In the genomic region with DNA sequence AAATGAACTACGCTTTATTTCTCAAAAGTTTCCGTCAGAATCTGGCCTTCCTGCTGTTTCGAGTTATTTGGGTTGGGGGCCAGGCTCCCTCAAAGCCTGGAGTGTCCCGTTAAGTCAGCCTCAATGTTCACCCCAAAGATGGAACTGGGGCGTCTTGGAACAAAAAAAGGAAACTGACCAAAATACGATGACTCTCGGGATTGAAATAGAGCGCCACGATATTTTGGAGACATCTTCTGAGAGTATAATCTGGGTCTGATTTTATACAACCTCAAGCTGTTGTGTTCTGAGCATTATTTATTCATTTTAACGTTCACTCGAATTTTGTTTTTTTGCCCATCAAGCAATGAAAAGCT, we compare ENCODE assay signal across 10 cellular contexts. TPM values are rescaled to one million over a fixed set of nuclear protein-coding genes. Genes with fewer than 3 reads are reported as not detected.
A peak's percentile ranks its signal among the peaks of the same experiment; 100 is the strongest.
DNase-seq lines count a peak whose midpoint lies in the region; ATAC-seq and TF ChIP-seq lines count a peak whose summit lies in the region.
"Had no signal": no experiment of that assay in that cellular context is flagged by ENCODE, and none has a peak within 500 bp of the region (broad histone marks: within the 10 kb centered on the region; RNA-seq: fewer than 3 reads in every experiment).

No MANE protein-coding gene starts in this region.

- dilution Hi-C loops in mammary epithelial cell (cut with HindIII; ENCODE audit: low sequenced_read_pairs) = loop anchor here (5.0 kb wide), 1 partner anchor 65 kb away; no protein-coding TSS in a partner anchor

- H3K79me2 ChIP-seq in mammary epithelial cell (ENCODE audit: insufficient read depth, low read length) = no peaks in the 10 kb centered on the region

- no peaks in the 10 kb centered on the region for H3K36me3 Mint-ChIP-seq in mesothelial cell of epicardium
- no peaks in the 10 kb centered on the region for H3K36me3 Mint-ChIP-seq in osteocyte (ENCODE audit: unreplicated experiment)

- peak overlapping the region; percentile 89 for H2AFZ ChIP-seq in mammary epithelial cell (ENCODE audit: low read depth, low read length)

- H3K27ac ChIP-seq in A673 (ENCODE audit: low read depth, low read length, poor library complexity, severe bottlenecking) (no peak overlapping the region), mammary epithelial cell (ENCODE audit: insufficient read depth, low read depth, low read length) (no peak overlapping the region)

- POLR2A ChIA-PET in A673 (lab: Charles Lee; ENCODE audit: low non-redundant PET) = no interaction called here

- peaks cover 62% of the 10 kb centered on the region for H3K27me3 ChIP-seq in A673 (replicated peaks; ENCODE audit: insufficient read depth, low read depth, low read length, poor library complexity)
- H3K27me3 ChIP-seq in mammary epithelial cell (ENCODE audit: insufficient read depth, low read length) = peaks cover 5% of the 10 kb centered on the region

- H3K27me3 Mint-ChIP-seq in mesothelial cell of epicardium (ENCODE audit: low read depth) (peaks cover 47% of the 10 kb centered on the region), osteocyte (ENCODE audit: unreplicated experiment) (peaks cover 63% of the 10 kb centered on the region)

- intact Hi-C loops in A673 (cut with micrococcal nuclease; ENCODE audit: unreplicated experiment) (loop anchor here (1.0 to 10.0 kb wide), 4 partner anchors 65 to 692 kb away; no protein-coding TSS in a partner anchor), mammary epithelial cell (cut with micrococcal nuclease) (loop anchor here (1.0 to 5.0 kb wide), 5 partner anchors 64 to 700 kb away; no protein-coding TSS in a partner anchor)

- BruUV-seq in A673 (replicated peaks; lab: Mats Ljungman, UMichigan) (no TSS peak), mammary epithelial cell (replicated peaks; lab: Mats Ljungman, UMichigan) (no TSS peak)

- H3K9ac ChIP-seq in mammary epithelial cell (ENCODE audit: insufficient read depth, low read length) = no peak overlapping the region

- 19% methylated on average over 11 of the region's 11 CpGs for WGBS in mammary epithelial cell (ENCODE audit: low coverage, missing lambda C conversion rate)

- CTCF ChIA-PET in A673 (lab: Charles Lee) (no interaction called here), mammary epithelial cell (lab: Charles Lee; ENCODE audit: low non-redundant PET) (no interaction called here)

- DNase-seq in A673 (ENCODE audit: low spot score) = no peak
- DNase-seq in HFF-Myc (ENCODE audit: extremely low read depth, low read depth) = no peak
- no peak for DNase-seq in mammary epithelial cell
- DNase-seq in mesothelial cell of epicardium (ENCODE audit: low spot score in 2 of 2, unreplicated experiment in 2 of 2) = no peak
- no peak for DNase-seq in osteocyte (ENCODE audit: extremely low spot score, unreplicated experiment)

- in situ Hi-C loops in mammary epithelial cell (cut with MboI; ENCODE audit: low sequenced_read_pairs in 2 of 2) = loop anchor here (5.0 to 25.0 kb wide), 6 partner anchors 130 to 700 kb away; no protein-coding TSS in a partner anchor

- no peaks in the 10 kb centered on the region for H3K4me1 ChIP-seq in A673 (ENCODE audit: insufficient read depth, low read length, poor library complexity, severe bottlenecking)
- no peaks in the 10 kb centered on the region for H3K4me1 ChIP-seq in mammary epithelial cell (ENCODE audit: insufficient read depth, low read length)

- H3K9me3 Mint-ChIP-seq in mesothelial cell of epicardium (no peaks in the 10 kb centered on the region), osteocyte (ENCODE audit: unreplicated experiment) (no peaks in the 10 kb centered on the region)

- ATAC-seq in GM21786 (IDR thresholded peaks at IDR 0.05; ENCODE audit: unreplicated experiment) (no peak), GM18858 (IDR thresholded peaks at IDR 0.05; ENCODE audit: unreplicated experiment) (no peak), HG03039 (IDR thresholded peaks at IDR 0.05; ENCODE audit: unreplicated experiment) (no peak)

- peak overlapping the region; percentile 80 for H3K4me2 ChIP-seq in mammary epithelial cell (ENCODE audit: insufficient read depth, low read depth, low read length)

- H3K4me3 Mint-ChIP-seq in mesothelial cell of epicardium (peak overlapping the region; percentile 58), osteocyte (ENCODE audit: unreplicated experiment) (no peak overlapping the region)

- H3K9me3 ChIP-seq in A673 (ENCODE audit: low read depth, low read length, poor library complexity, severe bottlenecking) (no peaks in the 10 kb centered on the region), mammary epithelial cell (replicated peaks; ENCODE audit: insufficient read depth, low read length) (no peaks in the 10 kb centered on the region)

- H4K20me1 ChIP-seq in mammary epithelial cell (ENCODE audit: insufficient read depth, low read length) = no peaks in the 10 kb centered on the region

- TF ChIP-seq CTCF in A673 (conservative IDR thresholded peaks at IDR 0.05; ENCODE audit: low read depth, low read length) (no peak), HFF-Myc (IDR thresholded peaks at IDR 0.05; ENCODE audit: low read depth, low read length, missing control alignments) (no peak), mammary epithelial cell (conservative IDR thresholded peaks at IDR 0.05 in 1 of 2, IDR thresholded peaks at IDR 0.05 in 1 of 2; ENCODE audit: extremely low read depth in 1 of 2, insufficient read depth in 1 of 2, low read depth in 1 of 2, low read length in 2 of 2) (no peak), mesothelial cell of epicardium (IDR thresholded peaks at IDR 0.05; ENCODE audit: unreplicated experiment) (no peak), osteocyte (IDR thresholded peaks at IDR 0.05) (no peak)

- H3K4me3 ChIP-seq in A673 (ENCODE audit: low read depth, low read length, poor library complexity, severe bottlenecking) (peak overlapping the region; percentile 35), HFF-Myc (replicated peaks; ENCODE audit: low read depth, low read length) (peak overlapping the region; percentile 33), mammary epithelial cell (replicated peaks in 1 of 3; ENCODE audit: insufficient read depth in 1 of 3, low read depth in 2 of 3, low read length in 3 of 3) (peak overlapping the region; percentile 19 to 39 (median 20))

- no peaks in the 10 kb centered on the region for H3K36me3 ChIP-seq in A673 (ENCODE audit: insufficient read depth, low read length, poor library complexity, severe bottlenecking)
- no peaks in the 10 kb centered on the region for H3K36me3 ChIP-seq in mammary epithelial cell (ENCODE audit: insufficient read depth, low read length)

- H3K4me1 Mint-ChIP-seq in mesothelial cell of epicardium (no peaks in the 10 kb centered on the region), osteocyte (ENCODE audit: unreplicated experiment) (no peaks in the 10 kb centered on the region)

- H3K27ac Mint-ChIP-seq in mesothelial cell of epicardium (no peak overlapping the region), osteocyte (ENCODE audit: unreplicated experiment) (no peak overlapping the region)

RNA-seq across cellular contexts. Expression of a gene that starts 28.1 kb away (rescaled TPM):
- not detected in 2 replicates for total RNA-seq in A673 (2021)
- not detected for total RNA-seq in mammary epithelial cell
- not detected for polyA plus RNA-seq in mammary epithelial cell
- polyA minus RNA-seq in mammary epithelial cell = not detected
- not detected in 3 replicates for total RNA-seq in mesothelial cell of epicardium
- not detected in 2 replicates for total RNA-seq in osteocyte
- total RNA-seq: dermis microvascular lymphatic vessel endothelial cell, HT1080 had no signal

RNA-seq across cellular contexts. Expression of a gene that starts 50.5 kb away (rescaled TPM):
- total RNA-seq in A673 (2021) (1,854 and 1,998 TPM in 2 replicates), mammary epithelial cell (1,000 to 10,000 TPM in 1 of 2 donors, 100 to 1,000 TPM in 1; 697 to 1,594 TPM), mesothelial cell of epicardium (1,674 to 1,837 TPM (median 1,792 TPM) in 3 replicates), osteocyte (1,157 and 1,175 TPM in 2 replicates)
- polyA plus RNA-seq in mammary epithelial cell = 4,940 TPM
- 938 TPM for polyA minus RNA-seq in mammary epithelial cell
